In the genomic region with DNA sequence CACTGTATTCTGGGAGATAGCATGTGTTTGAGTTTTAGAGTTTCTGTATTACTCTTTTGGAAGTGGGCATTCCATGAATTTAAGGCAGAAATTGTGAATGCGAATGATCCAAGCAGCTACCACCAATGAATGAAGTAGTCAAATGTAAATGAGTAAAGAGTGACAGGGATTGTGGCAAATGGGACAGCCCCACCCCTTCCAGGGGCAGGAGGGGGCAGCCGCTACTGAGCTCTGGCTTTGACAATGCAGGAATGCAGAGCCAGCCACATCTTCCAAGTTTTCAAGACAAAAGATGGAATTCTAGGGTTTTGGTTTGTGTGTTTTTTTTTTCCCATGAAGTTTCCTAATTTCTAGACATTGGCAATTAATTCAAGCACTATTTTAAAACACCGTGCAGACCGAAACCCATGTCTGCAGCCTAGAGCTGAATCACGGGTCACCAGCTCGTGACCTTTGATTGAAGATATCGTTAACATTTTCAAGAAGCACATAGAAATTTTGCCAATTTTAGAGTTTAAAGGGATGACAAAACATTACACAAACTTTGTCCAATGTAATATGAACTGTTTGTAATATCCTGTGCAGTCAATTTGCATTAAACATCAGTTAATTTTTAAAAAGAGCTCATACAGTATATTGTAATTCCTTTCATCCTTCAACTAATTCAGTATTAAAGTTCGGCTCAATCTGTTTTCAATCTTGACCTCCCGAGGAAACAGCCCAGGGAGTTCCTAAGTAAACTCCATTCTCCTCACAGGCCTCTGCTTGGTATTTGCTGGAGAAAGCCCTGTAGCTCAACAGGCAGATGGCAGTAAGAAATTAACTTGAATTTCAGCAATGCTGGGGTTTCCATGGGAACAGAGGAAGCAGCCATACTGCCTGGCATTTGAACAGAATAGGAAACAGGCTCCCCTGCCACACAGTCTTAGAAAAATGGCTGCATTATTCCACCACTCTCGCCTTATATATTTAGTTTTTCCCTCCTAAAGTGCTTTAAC, we compare ENCODE assay signal across 8 cellular contexts.
DNase-seq lines count a peak whose midpoint lies in the region; ATAC-seq and TF ChIP-seq lines count a peak whose summit lies in the region.

No MANE protein-coding gene starts in this region.

- H3K27ac ChIP-seq in heart left ventricle: no peak overlapping the region

- no peaks in the 10 kb centered on the region for H3K36me3 Mint-ChIP-seq in progenitor cell of endocrine pancreas (ENCODE audit: insufficient read depth)
- H3K36me3 Mint-ChIP-seq in activated CD8-positive, alpha-beta T cell treated with anti-CD3 and anti-CD28 coated beads, Interleukin-2, amount 10 ng/mL, durations not matched to agents 7 days and 5 days (ENCODE audit: low read depth): no peaks in the 10 kb centered on the region

- intact Hi-C loops in heart left ventricle (cut with DNase I): no loop called here

- TF ChIP-seq CTCF in heart left ventricle (IDR thresholded peaks at IDR 0.05): peak in 6 of 12 donors; percentile 10 to 44 (median 26)
- no peak for TF ChIP-seq CTCF in progenitor cell of endocrine pancreas (IDR thresholded peaks at IDR 0.05; ENCODE audit: unreplicated experiment)

- no peaks in the 10 kb centered on the region for H3K9me3 Mint-ChIP-seq in progenitor cell of endocrine pancreas (ENCODE audit: low read depth)
- no peaks in the 10 kb centered on the region for H3K9me3 Mint-ChIP-seq in activated CD8-positive, alpha-beta T cell treated with anti-CD3 and anti-CD28 coated beads, Interleukin-2, amount 10 ng/mL, durations not matched to agents 7 days and 5 days (ENCODE audit: insufficient read depth)

- no peak overlapping the region for H3K4me3 ChIP-seq in heart left ventricle

- peak overlapping the region; percentile 80 for H3K27ac Mint-ChIP-seq in progenitor cell of endocrine pancreas
- no peak overlapping the region for H3K27ac Mint-ChIP-seq in activated CD8-positive, alpha-beta T cell treated with anti-CD3 and anti-CD28 coated beads, Interleukin-2, amount 10 ng/mL, durations not matched to agents 7 days and 5 days

- peaks cover 0 to 7% (median 0%) of the 10 kb centered on the region in 12 donors for H3K9me3 ChIP-seq in heart left ventricle

- no peak overlapping the region for H3K4me3 Mint-ChIP-seq in progenitor cell of endocrine pancreas (ENCODE audit: low read depth)
- H3K4me3 Mint-ChIP-seq in activated CD8-positive, alpha-beta T cell treated with anti-CD3 and anti-CD28 coated beads, Interleukin-2, amount 10 ng/mL, durations not matched to agents 7 days and 5 days: no peak overlapping the region

- peak; percentile 45 for DNase-seq in H4 (ENCODE audit: low spot score)
- DNase-seq in SK-N-DZ (ENCODE audit: low spot score): peak; percentile 79
- no peak for DNase-seq in heart left ventricle
- DNase-seq in progenitor cell of endocrine pancreas (ENCODE audit: low spot score, unreplicated experiment): no peak
- no peak for DNase-seq in activated CD8-positive, alpha-beta T cell treated with anti-CD3 and anti-CD28 coated beads, Interleukin-2, amount 10 ng/mL, durations not matched to agents 7 days and 5 days
- no peak for DNase-seq in activated naive CD4-positive, alpha-beta T cell treated with Interleukin-2 at 50 U/mL for 16 hours
- no peak for DNase-seq in SIG-M5 treated with dmso at 0.1 percent for 504 hours (lab: John Stamatoyannopoulos, UW; ENCODE audit: unreplicated experiment)

- peaks cover 0 to 12% (median 0%) of the 10 kb centered on the region in 12 donors for H3K4me1 ChIP-seq in heart left ventricle

- CTCF ChIA-PET in activated CD8-positive, alpha-beta T cell treated with anti-CD3 and anti-CD28 coated beads, Interleukin-2, amount 10 ng/mL, durations not matched to agents 7 days and 5 days (lab: Charles Lee): no interaction called here

- POLR2A ChIA-PET in activated CD8-positive, alpha-beta T cell treated with anti-CD3 and anti-CD28 coated beads, Interleukin-2, amount 10 ng/mL, durations not matched to agents 7 days and 5 days (lab: Charles Lee): no interaction called here

- no peaks in the 10 kb centered on the region for H3K36me3 ChIP-seq in heart left ventricle

- WGBS in heart left ventricle, 4 donors: 73 to 76% (median 75%) methylated on average over 10 of the region's 10 CpGs

- no peak for TF ChIP-seq POLR2A in heart left ventricle (IDR thresholded peaks at IDR 0.05)

- peaks cover 13% of the 10 kb centered on the region for H3K4me1 Mint-ChIP-seq in progenitor cell of endocrine pancreas (ENCODE audit: low read depth)
- H3K4me1 Mint-ChIP-seq in activated CD8-positive, alpha-beta T cell treated with anti-CD3 and anti-CD28 coated beads, Interleukin-2, amount 10 ng/mL, durations not matched to agents 7 days and 5 days (ENCODE audit: low read depth): no peaks in the 10 kb centered on the region

- no peaks in the 10 kb centered on the region for H3K27me3 ChIP-seq in heart left ventricle

- ATAC-seq in heart left ventricle: peak in 3 of 4 donors; percentile 63 to 77 (median 69)
- ATAC-seq in activated CD8-positive, alpha-beta T cell treated with anti-CD3 and anti-CD28 coated beads, Interleukin-2, amount 10 ng/mL, durations not matched to agents 7 days and 5 days: no peak
- ATAC-seq in HG03175 (IDR thresholded peaks at IDR 0.05; ENCODE audit: unreplicated experiment): no peak

- no peaks in the 10 kb centered on the region for H3K27me3 Mint-ChIP-seq in progenitor cell of endocrine pancreas
- no peaks in the 10 kb centered on the region for H3K27me3 Mint-ChIP-seq in activated CD8-positive, alpha-beta T cell treated with anti-CD3 and anti-CD28 coated beads, Interleukin-2, amount 10 ng/mL, durations not matched to agents 7 days and 5 days (ENCODE audit: low read depth)

Comparison
In these comparisons a context has a peak if more than half of its experiments do, and no peak if none do; other contexts are left out.
1. DNase-seq: peak in H4 (single experiment) and SK-N-DZ (single experiment); none in heart left ventricle (0 of 5), progenitor cell of endocrine pancreas (single experiment), activated CD8-positive, alpha-beta T cell treated with anti-CD3 and anti-CD28 coated beads, Interleukin-2, amount 10 ng/mL, durations not matched to agents 7 days and 5 days (single experiment), activated naive CD4-positive, alpha-beta T cell treated with Interleukin-2 at 50 U/mL for 16 hours (single experiment) and SIG-M5 treated with dmso at 0.1 percent for 504 hours (single experiment).
2. ATAC-seq: peak in heart left ventricle (3 of 4); none in activated CD8-positive, alpha-beta T cell treated with anti-CD3 and anti-CD28 coated beads, Interleukin-2, amount 10 ng/mL, durations not matched to agents 7 days and 5 days (single experiment) and HG03175 (single experiment).